1 cellular context compared by ENCODE assay signal in the genomic region with DNA sequence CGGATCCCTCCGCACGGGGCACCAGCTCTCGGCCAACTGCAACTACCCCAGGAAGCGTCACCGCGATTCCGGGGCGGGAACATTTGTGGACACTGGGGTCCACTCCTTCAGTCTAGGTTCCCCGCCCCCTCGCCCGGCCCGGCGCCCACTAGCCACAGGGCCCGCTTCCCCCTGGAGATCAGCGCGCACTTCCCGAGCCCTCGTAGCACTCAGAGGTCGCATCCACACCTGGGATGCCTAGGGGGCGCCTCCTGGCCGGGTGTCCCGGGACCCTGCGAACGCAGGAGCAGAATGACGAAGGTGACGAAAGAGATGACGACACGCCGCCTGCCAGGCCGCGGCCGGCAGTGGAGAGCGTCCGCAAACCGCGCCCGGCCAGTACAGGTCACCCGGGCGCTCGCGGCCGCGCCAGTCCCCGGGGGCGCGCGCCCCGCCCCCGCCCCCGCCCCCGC.
TF ChIP-seq lines count a peak whose summit lies in the region.

No MANE protein-coding gene starts in this region.

TF ChIP-seq in HepG2, 621 proteins besides CTCF, POLR2A, EP300 and RAD21 (continued from another document and continues in another):
- TF ChIP-seq ZNF296 (CRISPR knock-in tag; conservative IDR thresholded peaks at IDR 0.05): peak; percentile 73; the same call in 1 of the 2 replicates
- TF ChIP-seq, protein P1, sequence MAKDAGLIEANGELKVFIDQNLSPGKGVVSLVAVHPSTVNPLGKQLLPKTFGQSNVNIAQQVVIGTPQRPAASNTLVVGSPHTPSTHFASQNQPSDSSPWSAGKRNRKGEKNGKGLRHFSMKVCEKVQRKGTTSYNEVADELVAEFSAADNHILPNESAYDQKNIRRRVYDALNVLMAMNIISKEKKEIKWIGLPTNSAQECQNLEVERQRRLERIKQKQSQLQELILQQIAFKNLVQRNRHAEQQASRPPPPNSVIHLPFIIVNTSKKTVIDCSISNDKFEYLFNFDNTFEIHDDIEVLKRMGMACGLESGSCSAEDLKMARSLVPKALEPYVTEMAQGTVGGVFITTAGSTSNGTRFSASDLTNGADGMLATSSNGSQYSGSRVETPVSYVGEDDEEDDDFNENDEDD (CRISPR knock-in tag; IDR thresholded peaks at IDR 0.05; ENCODE audit: borderline replicate concordance): peak; percentile 74; the same call in 1 of the 2 replicates
- no peak; the same call in 1 of the 2 replicates for TF ChIP-seq HNF4G (IDR thresholded peaks at IDR 0.05; ENCODE audit: borderline replicate concordance, low read depth, low read length)
- no peak for TF ChIP-seq HNF4G (CRISPR knock-in tag; IDR thresholded peaks at IDR 0.05; ENCODE audit: borderline replicate concordance, low read depth)
- peak; percentile 57 for TF ChIP-seq POLR2AphosphoS2 (IDR thresholded peaks at IDR 0.05; ENCODE audit: low read depth, low read length)
- TF ChIP-seq ZNF225 (CRISPR knock-in tag; IDR thresholded peaks at IDR 0.05): no peak; the same call in 1 of the 2 replicates
- TF ChIP-seq TSC22D2 (CRISPR knock-in tag; IDR thresholded peaks at IDR 0.05; ENCODE audit: borderline replicate concordance): no peak; the same call in 1 of the 2 replicates
- peak; percentile 69 for TF ChIP-seq CEBPG (CRISPR knock-in tag; IDR thresholded peaks at IDR 0.05)
- TF ChIP-seq, protein P2, sequence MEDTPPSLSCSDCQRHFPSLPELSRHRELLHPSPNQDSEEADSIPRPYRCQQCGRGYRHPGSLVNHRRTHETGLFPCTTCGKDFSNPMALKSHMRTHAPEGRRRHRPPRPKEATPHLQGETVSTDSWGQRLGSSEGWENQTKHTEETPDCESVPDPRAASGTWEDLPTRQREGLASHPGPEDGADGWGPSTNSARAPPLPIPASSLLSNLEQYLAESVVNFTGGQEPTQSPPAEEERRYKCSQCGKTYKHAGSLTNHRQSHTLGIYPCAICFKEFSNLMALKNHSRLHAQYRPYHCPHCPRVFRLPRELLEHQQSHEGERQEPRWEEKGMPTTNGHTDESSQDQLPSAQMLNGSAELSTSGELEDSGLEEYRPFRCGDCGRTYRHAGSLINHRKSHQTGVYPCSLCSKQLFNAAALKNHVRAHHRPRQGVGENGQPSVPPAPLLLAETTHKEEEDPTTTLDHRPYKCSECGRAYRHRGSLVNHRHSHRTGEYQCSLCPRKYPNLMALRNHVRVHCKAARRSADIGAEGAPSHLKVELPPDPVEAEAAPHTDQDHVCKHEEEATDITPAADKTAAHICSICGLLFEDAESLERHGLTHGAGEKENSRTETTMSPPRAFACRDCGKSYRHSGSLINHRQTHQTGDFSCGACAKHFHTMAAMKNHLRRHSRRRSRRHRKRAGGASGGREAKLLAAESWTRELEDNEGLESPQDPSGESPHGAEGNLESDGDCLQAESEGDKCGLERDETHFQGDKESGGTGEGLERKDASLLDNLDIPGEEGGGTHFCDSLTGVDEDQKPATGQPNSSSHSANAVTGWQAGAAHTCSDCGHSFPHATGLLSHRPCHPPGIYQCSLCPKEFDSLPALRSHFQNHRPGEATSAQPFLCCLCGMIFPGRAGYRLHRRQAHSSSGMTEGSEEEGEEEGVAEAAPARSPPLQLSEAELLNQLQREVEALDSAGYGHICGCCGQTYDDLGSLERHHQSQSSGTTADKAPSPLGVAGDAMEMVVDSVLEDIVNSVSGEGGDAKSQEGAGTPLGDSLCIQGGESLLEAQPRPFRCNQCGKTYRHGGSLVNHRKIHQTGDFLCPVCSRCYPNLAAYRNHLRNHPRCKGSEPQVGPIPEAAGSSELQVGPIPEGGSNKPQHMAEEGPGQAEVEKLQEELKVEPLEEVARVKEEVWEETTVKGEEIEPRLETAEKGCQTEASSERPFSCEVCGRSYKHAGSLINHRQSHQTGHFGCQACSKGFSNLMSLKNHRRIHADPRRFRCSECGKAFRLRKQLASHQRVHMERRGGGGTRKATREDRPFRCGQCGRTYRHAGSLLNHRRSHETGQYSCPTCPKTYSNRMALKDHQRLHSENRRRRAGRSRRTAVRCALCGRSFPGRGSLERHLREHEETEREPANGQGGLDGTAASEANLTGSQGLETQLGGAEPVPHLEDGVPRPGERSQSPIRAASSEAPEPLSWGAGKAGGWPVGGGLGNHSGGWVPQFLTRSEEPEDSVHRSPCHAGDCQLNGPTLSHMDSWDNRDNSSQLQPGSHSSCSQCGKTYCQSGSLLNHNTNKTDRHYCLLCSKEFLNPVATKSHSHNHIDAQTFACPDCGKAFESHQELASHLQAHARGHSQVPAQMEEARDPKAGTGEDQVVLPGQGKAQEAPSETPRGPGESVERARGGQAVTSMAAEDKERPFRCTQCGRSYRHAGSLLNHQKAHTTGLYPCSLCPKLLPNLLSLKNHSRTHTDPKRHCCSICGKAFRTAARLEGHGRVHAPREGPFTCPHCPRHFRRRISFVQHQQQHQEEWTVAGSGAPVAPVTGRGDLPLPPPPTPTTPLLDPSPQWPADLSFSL (CRISPR knock-in tag; IDR thresholded peaks at IDR 0.05): no peak
- 0 out of 2 replicates have a peak, but pooled peaks have one; percentile 47 for TF ChIP-seq ZNF766 (CRISPR knock-in tag; IDR thresholded peaks at IDR 0.05; ENCODE audit: borderline replicate concordance)
- peak; percentile 73 for TF ChIP-seq RXRB (CRISPR knock-in tag; IDR thresholded peaks at IDR 0.05; ENCODE audit: borderline replicate concordance)
- TF ChIP-seq SAFB2 (CRISPR knock-in tag; IDR thresholded peaks at IDR 0.05; ENCODE audit: borderline replicate concordance, low read depth): peak; percentile 63; the same call in 1 of the 2 replicates
- TF ChIP-seq, protein P3, sequence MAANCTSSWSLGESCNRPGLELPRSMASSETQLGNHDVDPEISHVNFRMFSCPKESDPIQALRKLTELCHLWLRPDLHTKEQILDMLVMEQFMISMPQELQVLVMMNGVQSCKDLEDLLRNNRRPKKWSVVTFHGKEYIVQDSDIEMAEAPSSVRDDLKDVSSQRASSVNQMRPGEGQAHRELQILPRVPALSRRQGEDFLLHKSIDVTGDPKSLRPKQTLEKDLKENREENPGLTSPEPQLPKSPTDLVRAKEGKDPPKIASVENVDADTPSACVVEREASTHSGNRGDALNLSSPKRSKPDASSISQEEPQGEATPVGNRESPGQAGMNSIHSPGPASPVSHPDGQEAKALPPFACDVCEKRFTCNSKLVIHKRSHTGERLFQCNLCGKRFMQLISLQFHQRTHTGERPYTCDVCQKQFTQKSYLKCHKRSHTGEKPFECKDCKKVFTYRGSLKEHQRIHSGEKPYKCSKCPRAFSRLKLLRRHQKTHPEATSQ (CRISPR knock-in tag; IDR thresholded peaks at IDR 0.05; ENCODE audit: borderline replicate concordance): peak; percentile 87; the same call in 1 of the 2 replicates
- no peak for TF ChIP-seq CCAR2 (optimal IDR thresholded peaks at IDR 0.05; ENCODE audit: low read depth, low read length)
- TF ChIP-seq SETDB1 (CRISPR knock-in tag; IDR thresholded peaks at IDR 0.05; ENCODE audit: borderline replicate concordance): no peak
- TF ChIP-seq, protein P4, sequence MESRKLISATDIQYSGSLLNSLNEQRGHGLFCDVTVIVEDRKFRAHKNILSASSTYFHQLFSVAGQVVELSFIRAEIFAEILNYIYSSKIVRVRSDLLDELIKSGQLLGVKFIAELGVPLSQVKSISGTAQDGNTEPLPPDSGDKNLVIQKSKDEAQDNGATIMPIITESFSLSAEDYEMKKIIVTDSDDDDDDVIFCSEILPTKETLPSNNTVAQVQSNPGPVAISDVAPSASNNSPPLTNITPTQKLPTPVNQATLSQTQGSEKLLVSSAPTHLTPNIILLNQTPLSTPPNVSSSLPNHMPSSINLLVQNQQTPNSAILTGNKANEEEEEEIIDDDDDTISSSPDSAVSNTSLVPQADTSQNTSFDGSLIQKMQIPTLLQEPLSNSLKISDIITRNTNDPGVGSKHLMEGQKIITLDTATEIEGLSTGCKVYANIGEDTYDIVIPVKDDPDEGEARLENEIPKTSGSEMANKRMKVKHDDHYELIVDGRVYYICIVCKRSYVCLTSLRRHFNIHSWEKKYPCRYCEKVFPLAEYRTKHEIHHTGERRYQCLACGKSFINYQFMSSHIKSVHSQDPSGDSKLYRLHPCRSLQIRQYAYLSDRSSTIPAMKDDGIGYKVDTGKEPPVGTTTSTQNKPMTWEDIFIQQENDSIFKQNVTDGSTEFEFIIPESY (CRISPR knock-in tag; IDR thresholded peaks at IDR 0.05): peak; percentile 56
- no peak for TF ChIP-seq TCF7 (IDR thresholded peaks at IDR 0.05; ENCODE audit: low read depth)
- no peak for TF ChIP-seq MIXL1 (CRISPR knock-in tag; IDR thresholded peaks at IDR 0.05)
- TF ChIP-seq ZNF549 (CRISPR knock-in tag; IDR thresholded peaks at IDR 0.05): no peak
- no peak for TF ChIP-seq CBX2 (IDR thresholded peaks at IDR 0.05; ENCODE audit: low read depth, low read length)
- TF ChIP-seq CBX2 (CRISPR knock-in tag; IDR thresholded peaks at IDR 0.05; ENCODE audit: low read depth): no peak
- TF ChIP-seq ZSCAN22 (CRISPR knock-in tag; IDR thresholded peaks at IDR 0.05): no peak
- TF ChIP-seq KAT7 (CRISPR knock-in tag; IDR thresholded peaks at IDR 0.05; ENCODE audit: borderline replicate concordance): peak; percentile 82; the same call in 1 of the 2 replicates
- TF ChIP-seq, protein P5, sequence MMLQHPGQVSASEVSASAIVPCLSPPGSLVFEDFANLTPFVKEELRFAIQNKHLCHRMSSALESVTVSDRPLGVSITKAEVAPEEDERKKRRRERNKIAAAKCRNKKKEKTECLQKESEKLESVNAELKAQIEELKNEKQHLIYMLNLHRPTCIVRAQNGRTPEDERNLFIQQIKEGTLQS (CRISPR knock-in tag; IDR thresholded peaks at IDR 0.05): peak; percentile 79
- TF ChIP-seq ZNF7 (CRISPR knock-in tag; IDR thresholded peaks at IDR 0.05): peak; percentile 41; the same call in 1 of the 2 replicates
- no peak for TF ChIP-seq ZNF260 (CRISPR knock-in tag; IDR thresholded peaks at IDR 0.05; ENCODE audit: borderline replicate concordance, low read depth)
- TF ChIP-seq, protein P6, sequence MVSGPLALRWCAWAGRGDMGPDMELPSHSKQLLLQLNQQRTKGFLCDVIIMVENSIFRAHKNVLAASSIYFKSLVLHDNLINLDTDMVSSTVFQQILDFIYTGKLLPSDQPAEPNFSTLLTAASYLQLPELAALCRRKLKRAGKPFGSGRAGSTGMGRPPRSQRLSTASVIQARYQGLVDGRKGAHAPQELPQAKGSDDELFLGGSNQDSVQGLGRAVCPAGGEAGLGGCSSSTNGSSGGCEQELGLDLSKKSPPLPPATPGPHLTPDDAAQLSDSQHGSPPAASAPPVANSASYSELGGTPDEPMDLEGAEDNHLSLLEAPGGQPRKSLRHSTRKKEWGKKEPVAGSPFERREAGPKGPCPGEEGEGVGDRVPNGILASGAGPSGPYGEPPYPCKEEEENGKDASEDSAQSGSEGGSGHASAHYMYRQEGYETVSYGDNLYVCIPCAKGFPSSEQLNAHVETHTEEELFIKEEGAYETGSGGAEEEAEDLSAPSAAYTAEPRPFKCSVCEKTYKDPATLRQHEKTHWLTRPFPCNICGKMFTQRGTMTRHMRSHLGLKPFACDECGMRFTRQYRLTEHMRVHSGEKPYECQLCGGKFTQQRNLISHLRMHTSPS (CRISPR knock-in tag; IDR thresholded peaks at IDR 0.05; ENCODE audit: low read depth): no peak
- TF ChIP-seq CHD4 (IDR thresholded peaks at IDR 0.05; ENCODE audit: borderline replicate concordance, low read length): no peak
- no peak for TF ChIP-seq MYNN (CRISPR knock-in tag; IDR thresholded peaks at IDR 0.05; ENCODE audit: low read depth)
- TF ChIP-seq, protein P7, sequence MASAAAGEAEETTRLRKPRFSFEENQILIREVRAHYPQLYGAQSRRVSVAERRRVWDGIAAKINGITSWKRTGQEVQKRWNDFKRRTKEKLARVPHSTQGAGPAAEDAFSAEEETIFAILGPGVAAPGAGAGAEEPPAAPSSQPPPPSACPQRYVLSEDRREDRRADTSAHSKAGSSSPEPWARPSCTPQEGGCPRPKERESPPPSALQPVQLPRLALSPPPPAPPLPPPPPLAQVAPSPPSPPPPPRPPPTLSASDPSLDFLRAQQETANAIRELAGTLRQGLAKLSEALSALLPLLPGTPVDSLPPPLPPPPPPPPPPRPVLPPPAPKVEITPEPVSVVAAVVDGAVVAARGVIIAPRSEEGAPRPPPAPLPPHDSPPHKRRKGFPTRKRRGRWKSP (CRISPR knock-in tag; IDR thresholded peaks at IDR 0.05): peak; percentile 65
- TF ChIP-seq NFE2L1 (CRISPR knock-in tag; IDR thresholded peaks at IDR 0.05; ENCODE audit: borderline replicate concordance): no peak
- peak; percentile 40; the same call in 1 of the 2 replicates for TF ChIP-seq DR1 (CRISPR knock-in tag; IDR thresholded peaks at IDR 0.05)
- TF ChIP-seq ZNF274 (CRISPR knock-in tag; IDR thresholded peaks at IDR 0.05): peak; percentile 87
- 0 out of 2 replicates have a peak, but pooled peaks have one; percentile 5 for TF ChIP-seq ESRRA (CRISPR knock-in tag; IDR thresholded peaks at IDR 0.05; ENCODE audit: low read depth)
- no peak; the same call in 1 of the 2 replicates for TF ChIP-seq ZKSCAN5 (CRISPR knock-in tag; IDR thresholded peaks at IDR 0.05)
- TF ChIP-seq, protein P8, sequence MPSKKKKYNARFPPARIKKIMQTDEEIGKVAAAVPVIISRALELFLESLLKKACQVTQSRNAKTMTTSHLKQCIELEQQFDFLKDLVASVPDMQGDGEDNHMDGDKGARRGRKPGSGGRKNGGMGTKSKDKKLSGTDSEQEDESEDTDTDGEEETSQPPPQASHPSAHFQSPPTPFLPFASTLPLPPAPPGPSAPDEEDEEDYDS (CRISPR knock-in tag; IDR thresholded peaks at IDR 0.05): peak; percentile 58; the same call in 1 of the 2 replicates
- no peak for TF ChIP-seq ZFP41 (CRISPR knock-in tag; IDR thresholded peaks at IDR 0.05; ENCODE audit: borderline replicate concordance)
- TF ChIP-seq ZSCAN20 (CRISPR knock-in tag; IDR thresholded peaks at IDR 0.05; ENCODE audit: borderline replicate concordance): no peak
- TF ChIP-seq ZBTB3 (CRISPR knock-in tag; IDR thresholded peaks at IDR 0.05; ENCODE audit: borderline replicate concordance, low read depth): no peak
- TF ChIP-seq KDM6A (CRISPR knock-in tag; IDR thresholded peaks at IDR 0.05; ENCODE audit: low read depth): peak; percentile 21; the same call in 1 of the 2 replicates
- TF ChIP-seq KLF6 (CRISPR knock-in tag; IDR thresholded peaks at IDR 0.05): peak; percentile 87; the same call in 1 of the 2 replicates
- TF ChIP-seq, protein P9, sequence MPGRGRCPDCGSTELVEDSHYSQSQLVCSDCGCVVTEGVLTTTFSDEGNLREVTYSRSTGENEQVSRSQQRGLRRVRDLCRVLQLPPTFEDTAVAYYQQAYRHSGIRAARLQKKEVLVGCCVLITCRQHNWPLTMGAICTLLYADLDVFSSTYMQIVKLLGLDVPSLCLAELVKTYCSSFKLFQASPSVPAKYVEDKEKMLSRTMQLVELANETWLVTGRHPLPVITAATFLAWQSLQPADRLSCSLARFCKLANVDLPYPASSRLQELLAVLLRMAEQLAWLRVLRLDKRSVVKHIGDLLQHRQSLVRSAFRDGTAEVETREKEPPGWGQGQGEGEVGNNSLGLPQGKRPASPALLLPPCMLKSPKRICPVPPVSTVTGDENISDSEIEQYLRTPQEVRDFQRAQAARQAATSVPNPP (CRISPR knock-in tag; IDR thresholded peaks at IDR 0.05): peak; percentile 70; the same call in 1 of the 2 replicates
- peak; percentile 54 for TF ChIP-seq BCL6 (CRISPR knock-in tag; IDR thresholded peaks at IDR 0.05)
- TF ChIP-seq MEIS1 (CRISPR knock-in tag; IDR thresholded peaks at IDR 0.05; ENCODE audit: borderline replicate concordance): no peak; the same call in 1 of the 2 replicates
- TF ChIP-seq KLF16 (CRISPR knock-in tag; IDR thresholded peaks at IDR 0.05): peak in 1 of 2 experiments; percentile 93; a peak in 2 of 4 replicates
- TF ChIP-seq ZNF468 (CRISPR knock-in tag; IDR thresholded peaks at IDR 0.05): no peak
- TF ChIP-seq ZFP36L2 (CRISPR knock-in tag; IDR thresholded peaks at IDR 0.05): no peak; the same call in 1 of the 2 replicates
- TF ChIP-seq MEIS2 (CRISPR knock-in tag; IDR thresholded peaks at IDR 0.05): peak; percentile 42; the same call in 1 of the 2 replicates
- peak; percentile 32; the same call in 1 of the 2 replicates for TF ChIP-seq CC2D1A (CRISPR knock-in tag; IDR thresholded peaks at IDR 0.05)
- TF ChIP-seq ZNF326 (CRISPR knock-in tag; IDR thresholded peaks at IDR 0.05; ENCODE audit: borderline replicate concordance): no peak
